9 cellular contexts compared by ENCODE assay signal in the genomic region with DNA sequence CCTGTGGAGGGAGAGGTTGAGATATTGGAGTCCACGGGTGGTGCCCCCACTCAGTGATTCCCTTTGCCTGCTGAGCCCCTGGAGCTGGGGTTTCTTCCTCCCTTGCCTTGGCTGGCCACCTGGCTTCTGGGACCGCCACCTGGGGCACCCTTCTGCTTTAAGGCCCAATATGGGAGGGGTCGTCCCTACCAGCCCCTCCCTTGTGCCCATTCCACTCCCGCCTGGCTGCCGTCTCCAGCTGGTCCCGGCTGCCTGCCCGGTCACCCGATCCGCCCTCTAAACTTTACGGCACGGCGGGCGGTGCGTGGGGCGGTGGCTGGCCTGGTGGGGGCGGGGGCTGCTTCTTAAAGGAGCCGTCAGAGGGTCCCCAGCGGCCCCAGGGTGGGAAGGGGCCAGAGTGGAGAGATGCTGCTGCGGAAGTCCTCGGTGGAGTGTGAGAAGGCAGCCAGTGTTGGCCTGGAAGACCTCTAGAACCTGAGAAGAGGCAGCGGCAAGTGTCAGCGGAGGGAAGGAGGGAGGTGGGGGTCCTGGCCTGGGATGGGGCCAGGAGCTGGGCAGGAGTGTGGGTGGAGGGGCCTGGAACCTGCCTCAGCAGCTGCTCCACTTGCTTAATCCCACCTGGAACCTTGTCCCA. TPM values are rescaled to one million over a fixed set of nuclear protein-coding genes. Genes with fewer than 3 reads are reported as not detected.
A peak's percentile ranks its signal among the peaks of the same experiment; 100 is the strongest.
DNase-seq lines count a peak whose midpoint lies in the region; ATAC-seq and TF ChIP-seq lines count a peak whose summit lies in the region.
"Had no signal": no experiment of that assay in that cellular context is flagged by ENCODE, and none has a peak within 500 bp of the region (broad histone marks: within the 10 kb centered on the region; RNA-seq: fewer than 3 reads in every experiment).

No MANE protein-coding gene starts in this region.

- CTCF ChIA-PET in AG04449 (lab: Yijun Ruan, JAX), result interaction anchor here (22.2 to 40.0 kb wide), 2 partner anchors 29 to 74 kb away, joined by 303 to 1609 read pairs; partner anchors contain the start of genes GNAI2 and GNAT1

- H3K9me3 ChIP-seq in SJSA1 (replicated peaks), result no peaks in the 10 kb centered on the region

- POLR2A ChIA-PET in AG04449 (lab: Yijun Ruan, JAX), result interaction anchor here (0.7 to 2.0 kb wide), 3 partner anchors 21 to 31 kb away, joined by 3 to 10 read pairs (median 10); partner anchors contain the start of genes GNAI2 and IFRD2

- H3K27ac Mint-ChIP-seq in osteocyte (ENCODE audit: unreplicated experiment), result peak overlapping the region; percentile 57
- H3K27ac Mint-ChIP-seq: memory B cell had no signal

- TF ChIP-seq CTCF in AG04449 (IDR thresholded peaks at IDR 0.05; ENCODE audit: insufficient read depth, low read length, missing control alignments) (no peak), osteocyte (IDR thresholded peaks at IDR 0.05) (no peak)

- H3K4me1 Mint-ChIP-seq in osteocyte (ENCODE audit: unreplicated experiment), result peaks cover 73% of the 10 kb centered on the region

- no peaks in the 10 kb centered on the region for H3K9me3 Mint-ChIP-seq in osteocyte (ENCODE audit: unreplicated experiment)
- H3K9me3 Mint-ChIP-seq: memory B cell had no signal

- H3K36me3 Mint-ChIP-seq in osteocyte (ENCODE audit: unreplicated experiment), result no peaks in the 10 kb centered on the region
- H3K36me3 Mint-ChIP-seq: memory B cell had no signal

- no peaks in the 10 kb centered on the region for H3K27me3 ChIP-seq in SJSA1 (replicated peaks)

- H3K4me3 Mint-ChIP-seq in osteocyte (ENCODE audit: unreplicated experiment), result peak overlapping the region; percentile 51
- H3K4me3 Mint-ChIP-seq: memory B cell had no signal

- no peak overlapping the region for H3K27ac ChIP-seq in SJSA1

- ATAC-seq in Right ventricle myocardium inferior (peak; percentile 60), HG03045 (IDR thresholded peaks at IDR 0.05; ENCODE audit: unreplicated experiment) (no peak)

- H3K36me3 ChIP-seq in SJSA1, result no peaks in the 10 kb centered on the region

- H3K27me3 Mint-ChIP-seq in osteocyte (ENCODE audit: unreplicated experiment), result no peaks in the 10 kb centered on the region

- no peak for DNase-seq in AG04449 (ENCODE audit: low read depth, low spot score)
- no peak for DNase-seq in SJSA1 (ENCODE audit: low read depth in 1 of 2, low spot score in 2 of 2)
- DNase-seq in Right ventricle myocardium inferior (ENCODE audit: missing footprints), result peak; percentile 89
- no peak for DNase-seq in osteocyte (ENCODE audit: extremely low spot score, unreplicated experiment)
- DNase-seq in DMS114 treated with DMSO at 0.1 percent for 48 hours (lab: John Stamatoyannopoulos, UW; ENCODE audit: unreplicated experiment), result no peak
- DNase-seq in SHP77 (lab: John Stamatoyannopoulos, UW), result no peak
- no peak for DNase-seq in activated CD8-positive, alpha-beta memory T cell treated with anti-CD3 and anti-CD28 coated beads, Interleukin-2, amount 50 U/mL, for 48 hours

- H3K4me1 ChIP-seq in SJSA1 (replicated peaks), result peaks cover 56% of the 10 kb centered on the region

- intact Hi-C loops in Right ventricle myocardium inferior (cut with DNase I), result no loop called here

- H3K4me3 ChIP-seq in AG04449 (ENCODE audit: low read depth, low read length) (peak overlapping the region; percentile 57), SJSA1 (peak overlapping the region; percentile 16; the same call in 1 of the 2 replicates)

RNA-seq across cellular contexts. Expression of gene SEMA3B, which starts 1.6 kb away (rescaled TPM):
- total RNA-seq in SJSA1 (2014; rRNA removed; shearing (Covaris generic)), result 2.6 and 6.5 TPM in 2 replicates
- total RNA-seq in Right ventricle myocardium inferior, result 19.8 TPM
- total RNA-seq in osteocyte, result 5.5 and 8.1 TPM in 2 replicates

RNA-seq across cellular contexts. Expression of gene LSMEM2, which starts 11.5 kb away (rescaled TPM):
- not detected in 2 replicates for total RNA-seq in SJSA1 (2014; rRNA removed; shearing (Covaris generic))
- 29.8 TPM for total RNA-seq in Right ventricle myocardium inferior
- not detected in 2 replicates for total RNA-seq in osteocyte

RNA-seq across cellular contexts. Expression of gene IFRD2, which starts 24.8 kb away (rescaled TPM):
- 70.9 and 81.8 TPM in 2 replicates for total RNA-seq in SJSA1 (2014; rRNA removed; shearing (Covaris generic))
- total RNA-seq in Right ventricle myocardium inferior (69.4 TPM), osteocyte (43.3 and 54.2 TPM in 2 replicates)

RNA-seq across cellular contexts. Expression of gene GNAI2, which starts 31.4 kb away (rescaled TPM):
- 178 and 214 TPM in 2 replicates for total RNA-seq in SJSA1 (2014; rRNA removed; shearing (Covaris generic))
- 153 TPM for total RNA-seq in Right ventricle myocardium inferior
- 340 and 357 TPM in 2 replicates for total RNA-seq in osteocyte

RNA-seq across cellular contexts. Expression of gene HYAL3, which starts 31.8 kb away (rescaled TPM):
- total RNA-seq in SJSA1 (2014; rRNA removed; shearing (Covaris generic)), result 1.6 and 3.1 TPM in 2 replicates
- total RNA-seq in Right ventricle myocardium inferior (1.4 TPM), osteocyte (2.3 and 3.0 TPM in 2 replicates)

Comparison
In these comparisons a context has a peak if more than half of its experiments do, and no peak if none do; other contexts are left out.
1. RNA of gene LSMEM2, which starts 11.5 kb away (total RNA-seq): 29.8 TPM in Right ventricle myocardium inferior (single experiment); not detected in SJSA1 and not detected in osteocyte; every median in the first group is over 10 times any median in the second.